9 cellular contexts compared by ENCODE assay signal in the genomic region with DNA sequence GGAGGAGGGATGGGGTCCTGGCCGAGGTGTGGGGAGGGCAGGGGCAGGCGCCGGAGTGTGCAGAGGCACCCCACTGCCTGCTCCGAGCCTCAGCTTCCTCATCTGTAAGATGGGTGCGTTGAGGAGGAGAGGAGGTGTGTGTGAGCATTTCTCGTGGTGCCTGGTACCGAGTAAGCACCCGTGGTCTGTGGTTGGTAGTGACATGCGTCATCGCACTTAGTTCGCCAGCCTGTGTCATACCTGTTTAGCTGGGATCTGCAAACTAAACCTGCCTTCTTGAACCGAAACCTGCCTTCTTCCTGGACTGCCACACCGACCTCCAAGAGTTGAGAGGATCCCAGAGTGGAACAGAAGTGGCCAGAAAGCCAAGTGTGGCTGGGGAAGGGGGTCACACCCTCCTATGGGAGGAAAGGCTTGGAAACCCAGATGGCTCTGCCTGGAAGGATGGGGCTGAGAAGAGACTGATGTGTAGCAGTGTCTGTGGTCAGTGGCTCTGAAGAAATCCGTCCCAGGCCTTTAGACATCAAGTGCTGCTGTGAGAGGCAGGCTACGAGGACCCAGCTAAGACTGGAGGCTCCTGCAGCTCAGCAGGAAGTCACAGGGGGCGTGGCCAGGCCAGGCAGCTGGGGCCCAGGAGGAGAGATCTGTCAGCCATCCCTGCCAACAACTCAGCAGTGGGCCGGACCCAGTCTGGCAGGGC.
A peak's percentile ranks its signal among the peaks of the same experiment; 100 is the strongest.
DNase-seq lines count a peak whose midpoint lies in the region; ATAC-seq, FAIRE-seq and TF ChIP-seq lines count a peak whose summit lies in the region.
"Had no signal": no experiment of that assay in that cellular context is flagged by ENCODE, and none has a peak within 500 bp of the region (broad histone marks: within the 10 kb centered on the region; RNA-seq: fewer than 3 reads in every experiment).

No MANE protein-coding gene starts in this region.

- peak overlapping the region; percentile 52 for H4K91ac ChIP-seq in mesenchymal stem cell (ENCODE audit: low read length)

- H3K36me3 ChIP-seq in mesenchymal stem cell (ENCODE audit: control insufficient read depth in 1 of 2, insufficient read depth in 2 of 2, low read depth in 1 of 2, low read length in 2 of 2) = peaks cover 0 to 53% of the 10 kb centered on the region in 2 experiments

- no peak for FAIRE-seq in HTR-8/SVneo (lab: Jason Lieb, UNC)

- no peak overlapping the region for H3K4me3 ChIP-seq in cardiac fibroblast (replicated peaks in 1 of 2; ENCODE audit: low read depth in 2 of 2, low read length in 2 of 2)
- no peak overlapping the region for H3K4me3 ChIP-seq in mesenchymal stem cell (ENCODE audit: insufficient read depth in 1 of 2, low read depth in 1 of 2, low read length in 2 of 2)
- H3K4me3 ChIP-seq: SK-N-MC had no signal

- peak; percentile 89 for ATAC-seq in GM18909 (IDR thresholded peaks at IDR 0.05; ENCODE audit: poor library complexity, unreplicated experiment)
- peak; percentile 68 for ATAC-seq in HG03097 (IDR thresholded peaks at IDR 0.05; ENCODE audit: low FRiP score, unreplicated experiment)

- peak overlapping the region; percentile 16 for H4K8ac ChIP-seq in mesenchymal stem cell (ENCODE audit: low read length)

- no peaks in the 10 kb centered on the region for H3K9me3 ChIP-seq in mesenchymal stem cell (ENCODE audit: control insufficient read depth, low read length)

- peak overlapping the region; percentile 37 for H2BK120ac ChIP-seq in mesenchymal stem cell (ENCODE audit: low read depth, low read length)

- peaks cover 35% of the 10 kb centered on the region for H3K79me1 ChIP-seq in mesenchymal stem cell (replicated peaks; ENCODE audit: low read length, poor library complexity, severe bottlenecking)

- TF ChIP-seq CTCF in cardiac fibroblast (IDR thresholded peaks at IDR 0.05; ENCODE audit: low read depth, low read length) = no peak

- H2BK15ac ChIP-seq in mesenchymal stem cell (ENCODE audit: low read depth, poor library complexity, severe bottlenecking) = no peak overlapping the region

- H3K14ac ChIP-seq in mesenchymal stem cell (ENCODE audit: low read length in 2 of 2) = peak overlapping the region in 1 of 2 experiments; percentile 75

- H2BK12ac ChIP-seq in mesenchymal stem cell (ENCODE audit: low read length in 2 of 2) = peak overlapping the region in 1 of 2 experiments; percentile 91

- peaks cover 0 to 3% of the 10 kb centered on the region in 2 experiments for H3K27me3 ChIP-seq in mesenchymal stem cell (ENCODE audit: control insufficient read depth in 1 of 2, insufficient read depth in 1 of 2, low read length in 2 of 2)

- H3K27ac ChIP-seq in mesenchymal stem cell (ENCODE audit: low read length, poor library complexity, severe bottlenecking) = no peak overlapping the region
- H3K27ac ChIP-seq: SK-N-MC had no signal

- WGBS in mesenchymal stem cell = 67% methylated on average over 17 of the region's 17 CpGs

- DNase-seq in activated CD4-positive, CD25-positive, alpha-beta regulatory T cell treated with anti-CD3 and anti-CD28 coated beads, Interleukin-2, amount 50 U/mL, for 16 hours (ENCODE audit: low read depth, low spot score) = peak; percentile 51
- DNase-seq in cardiac fibroblast (ENCODE audit: low read depth in 2 of 2) = peak; percentile 52 to 88
- peak; percentile 93 for DNase-seq in mesenchymal stem cell
- peak; percentile 20 to 59 for DNase-seq in stimulated activated CD8-positive, alpha-beta memory T cell treated with anti-CD3 and anti-CD28 coated beads, Interleukin-4, amount 100 ng/mL, for 4 hours (ENCODE audit: low read depth in 2 of 2, low spot score in 1 of 2)
- DNase-seq in HTR-8/SVneo (ENCODE audit: insufficient read length, low spot score) = no peak
- DNase-seq in COR-L47 (lab: John Stamatoyannopoulos, UW) = no peak

- H3K23ac ChIP-seq in mesenchymal stem cell (ENCODE audit: low read length in 2 of 2) = no peak overlapping the region

- H2AK5ac ChIP-seq in mesenchymal stem cell (ENCODE audit: low read length, severe bottlenecking) = peak overlapping the region; percentile 36

- H3K4me2 ChIP-seq in mesenchymal stem cell (ENCODE audit: low read length, poor library complexity, severe bottlenecking) = no peak overlapping the region

- peak overlapping the region; percentile 44 for H3K9ac ChIP-seq in mesenchymal stem cell (ENCODE audit: low read length)

- no peak overlapping the region for H2AFZ ChIP-seq in mesenchymal stem cell (ENCODE audit: low read depth, low read length)

- no peak overlapping the region for H2BK5ac ChIP-seq in mesenchymal stem cell (ENCODE audit: low read depth, low read length, poor library complexity, severe bottlenecking)

- H3K4ac ChIP-seq in mesenchymal stem cell (ENCODE audit: low read depth in 1 of 2, low read length in 2 of 2) = peak overlapping the region; percentile 15 to 68

- peaks cover 19% of the 10 kb centered on the region for H3K4me1 ChIP-seq in mesenchymal stem cell (ENCODE audit: control insufficient read depth, insufficient read depth, low read depth, low read length)

- peak overlapping the region in 1 of 2 experiments; percentile 83 for H3K18ac ChIP-seq in mesenchymal stem cell (ENCODE audit: low read depth in 1 of 2, low read length in 2 of 2)

Comparison
In these comparisons a context has a peak if more than half of its experiments do, and no peak if none do; other contexts are left out.
1. DNase-seq: peak in activated CD4-positive, CD25-positive, alpha-beta regulatory T cell treated with anti-CD3 and anti-CD28 coated beads, Interleukin-2, amount 50 U/mL, for 16 hours (single experiment), cardiac fibroblast (2 of 2), mesenchymal stem cell (single experiment) and stimulated activated CD8-positive, alpha-beta memory T cell treated with anti-CD3 and anti-CD28 coated beads, Interleukin-4, amount 100 ng/mL, for 4 hours (2 of 2); none in HTR-8/SVneo (single experiment) and COR-L47 (single experiment).